28 cellular contexts compared by ENCODE assay signal in genomic region chr12:67782573-67782972, GRCh38.
"Had no signal": no experiment of that assay in that cellular context is flagged by ENCODE, and none has a peak within 500 bp of the region (broad histone marks: within the 10 kb centered on the region; RNA-seq: fewer than 3 reads in every experiment).

No MANE protein-coding gene starts in this region.

- H3K27me3 ChIP-seq: stomach, suprapubic skin, testis, thyroid gland, tibial artery, tibial nerve, transverse colon, upper lobe of left lung, upper lobe of right lung, uterus, vagina had no signal

- H3K9me3 Mint-ChIP-seq: stimulated activated effector memory CD8-positive, alpha-beta T cell treated with anti-CD3 and anti-CD28 coated beads, Interleukin-12 subunit alpha, Interleukin-12 subunit beta, amount 100 ng/mL, for 72 hours; stimulated activated naive B cell treated with anti-CD40 and anti-IgM and Interleukin-4, amounts not matched to agents 10 μg/mL and 1 μg/mL and 100 μg/mL, for 72 hours; type B pancreatic cell had no signal

- H3K27ac ChIP-seq: stomach, suprapubic skin, testis, thoracic aorta, thyroid gland, tibial artery, tibial nerve, transverse colon, upper lobe of left lung, upper lobe of right lung, uterus, vagina had no signal

- H3K36me3 ChIP-seq: stomach, suprapubic skin, thoracic aorta, thyroid gland, tibial artery, tibial nerve, transverse colon, upper lobe of left lung, upper lobe of right lung, uterus, vagina had no signal

- H3K4me3 Mint-ChIP-seq: stimulated activated effector memory CD8-positive, alpha-beta T cell treated with anti-CD3 and anti-CD28 coated beads, Interleukin-12 subunit alpha, Interleukin-12 subunit beta, amount 100 ng/mL, for 72 hours; stimulated activated memory B cell treated with anti-CD40 and anti-IgM and Interleukin-4, amounts not matched to agents 10 μg/mL and 1 μg/mL and 100 μg/mL, for 72 hours; stimulated activated naive B cell treated with anti-CD40 and anti-IgM and Interleukin-4, amounts not matched to agents 10 μg/mL and 1 μg/mL and 100 μg/mL, for 72 hours; stimulated activated naive CD8-positive, alpha-beta T cell treated with anti-CD3 and anti-CD28 coated beads, Interleukin-15, amount 100 ng/mL, for 72 hours; stimulated activated naive CD8-positive, alpha-beta T cell treated with anti-CD3 and anti-CD28 coated beads, Interleukin-15, Interleukin-2, amounts not matched to agents 100 ng/mL and 50 ng/mL, for 24 hours; type B pancreatic cell had no signal

- H3K27ac Mint-ChIP-seq: stimulated activated effector memory CD8-positive, alpha-beta T cell treated with anti-CD3 and anti-CD28 coated beads, Interleukin-12 subunit alpha, Interleukin-12 subunit beta, amount 100 ng/mL, for 72 hours; stimulated activated naive B cell treated with anti-CD40 and anti-IgM and Interleukin-4, amounts not matched to agents 10 μg/mL and 1 μg/mL and 100 μg/mL, for 72 hours; stimulated activated naive CD8-positive, alpha-beta T cell treated with anti-CD3 and anti-CD28 coated beads, Interleukin-15, amount 100 ng/mL, for 72 hours; stimulated activated naive CD8-positive, alpha-beta T cell treated with anti-CD3 and anti-CD28 coated beads, Interleukin-15, Interleukin-2, amounts not matched to agents 100 ng/mL and 50 ng/mL, for 24 hours; type B pancreatic cell had no signal

- H3K36me3 Mint-ChIP-seq: stimulated activated effector memory CD8-positive, alpha-beta T cell treated with anti-CD3 and anti-CD28 coated beads, Interleukin-12 subunit alpha, Interleukin-12 subunit beta, amount 100 ng/mL, for 72 hours; stimulated activated memory B cell treated with anti-CD40 and anti-IgM and Interleukin-4, amounts not matched to agents 10 μg/mL and 1 μg/mL and 100 μg/mL, for 72 hours; type B pancreatic cell had no signal

- DNase-seq: stimulated activated CD4-positive, alpha-beta T cell treated with anti-CD3 and anti-CD28 coated beads, Interleukin-2, amount 100 ng/mL, for 48 hours; stimulated activated CD4-positive, alpha-beta T cell treated with anti-CD3 and anti-CD28 coated beads, Interleukin-4, amount 100 ng/mL, for 1 hour; stimulated activated CD4-positive, alpha-beta T cell treated with anti-CD3 and anti-CD28 coated beads, Interleukin-4, amount 100 ng/mL, for 24 hours; stimulated activated CD4-positive, alpha-beta T cell treated with anti-CD3 and anti-CD28 coated beads, Interleukin-4, amount 100 ng/mL, for 4 hours; stimulated activated CD8-positive, alpha-beta memory T cell treated with anti-CD3 and anti-CD28 coated beads, Interleukin-4, amount 100 ng/mL, for 48 hours; stimulated activated naive B cell treated with anti-CD40 and anti-IgM and Interleukin-4, amounts not matched to agents 10 μg/mL and 1 μg/mL and 100 μg/mL, for 72 hours; stimulated activated naive CD4-positive, alpha-beta T cell; stimulated activated naive CD4-positive, alpha-beta T cell treated with Interleukin-2 at 50 U/mL for 16 hours; stimulated activated naive CD8-positive, alpha-beta T cell treated with anti-CD3 and anti-CD28 coated beads, Interleukin-15, amount 100 ng/mL, for 72 hours; stimulated activated naive CD8-positive, alpha-beta T cell treated with anti-CD3 and anti-CD28 coated beads, Interleukin-15, Interleukin-2, amounts not matched to agents 100 U/mL and 50 U/mL, for 24 hours; stomach; substantia nigra; testis; thyroid gland; tibial artery; transverse colon; trophoblast cell; upper lobe of left lung; upper lobe of right lung; uterus had no signal

- ATAC-seq: stimulated activated effector memory CD8-positive, alpha-beta T cell treated with anti-CD3 and anti-CD28 coated beads, Interleukin-12 subunit alpha, Interleukin-12 subunit beta, amount 100 ng/mL, for 72 hours; stimulated activated memory B cell treated with anti-CD40 and anti-IgM and Interleukin-4, amounts not matched to agents 10 μg/mL and 1 μg/mL and 100 μg/mL, for 72 hours; stimulated activated naive B cell treated with anti-CD40 and anti-IgM and Interleukin-4, amounts not matched to agents 10 μg/mL and 1 μg/mL and 100 μg/mL, for 72 hours; stimulated activated naive CD8-positive, alpha-beta T cell treated with anti-CD3 and anti-CD28 coated beads, Interleukin-15, amount 100 ng/mL, for 72 hours; stimulated activated naive CD8-positive, alpha-beta T cell treated with anti-CD3 and anti-CD28 coated beads, Interleukin-15, Interleukin-2, amounts not matched to agents 100 U/mL and 50 U/mL, for 24 hours; upper lobe of right lung had no signal

- H3K4me1 ChIP-seq: stomach, suprapubic skin, testis, thyroid gland, tibial nerve, transverse colon, upper lobe of left lung, upper lobe of right lung, uterus, vagina had no signal

- H3K27me3 Mint-ChIP-seq: stimulated activated memory B cell treated with anti-CD40 and anti-IgM and Interleukin-4, amounts not matched to agents 10 μg/mL and 1 μg/mL and 100 μg/mL, for 72 hours; stimulated activated naive B cell treated with anti-CD40 and anti-IgM and Interleukin-4, amounts not matched to agents 10 μg/mL and 1 μg/mL and 100 μg/mL, for 72 hours; stimulated activated naive CD8-positive, alpha-beta T cell treated with anti-CD3 and anti-CD28 coated beads, Interleukin-15, amount 100 ng/mL, for 72 hours; stimulated activated naive CD8-positive, alpha-beta T cell treated with anti-CD3 and anti-CD28 coated beads, Interleukin-15, Interleukin-2, amounts not matched to agents 100 ng/mL and 50 ng/mL, for 24 hours; type B pancreatic cell had no signal

- H3K9me3 ChIP-seq: stomach, suprapubic skin, testis, thoracic aorta, thyroid gland, tibial artery, tibial nerve, transverse colon, upper lobe of left lung, upper lobe of right lung, uterus, vagina had no signal

- H3K4me3 ChIP-seq: stomach, suprapubic skin, testis, thoracic aorta, thyroid gland, tibial artery, tibial nerve, transverse colon, upper lobe of left lung, upper lobe of right lung, uterus, vagina had no signal
